In genomic region chr2:229851870-229852269, GRCh38 we compare ENCODE assay signal across 18 cellular contexts.
DNase-seq lines count a peak whose midpoint lies in the region; ATAC-seq lines count a peak whose summit lies in the region.
"Had no signal": no experiment of that assay in that cellular context is flagged by ENCODE, and none has a peak within 500 bp of the region (broad histone marks: within the 10 kb centered on the region; RNA-seq: fewer than 3 reads in every experiment).

No MANE protein-coding gene starts in this region.

- peaks cover 55% of the 10 kb centered on the region for H3K4me1 Mint-ChIP-seq in activated CD4-positive, alpha-beta T cell treated with anti-CD3 and anti-CD28 coated beads, Interleukin-2, amount 10 ng/mL, durations not matched to agents 7 days and 5 days
- H3K4me1 Mint-ChIP-seq in activated naive CD8-positive, alpha-beta T cell (ENCODE audit: low read depth): peaks cover 68% of the 10 kb centered on the region
- peaks cover 34 to 93% (median 75%) of the 10 kb centered on the region in 7 donors for H3K4me1 Mint-ChIP-seq in naive thymus-derived CD4-positive, alpha-beta T cell

- no peaks in the 10 kb centered on the region for H3K27me3 ChIP-seq in naive thymus-derived CD4-positive, alpha-beta T cell (ENCODE audit: control insufficient read depth in 2 of 2, insufficient read depth in 2 of 2, low read length in 2 of 2)
- H3K27me3 ChIP-seq: cardiac muscle cell, esophagus squamous epithelium had no signal

- no peak overlapping the region for H3K4me3 Mint-ChIP-seq in activated CD4-positive, alpha-beta T cell treated with anti-CD3 and anti-CD28 coated beads, Interleukin-2, amount 10 ng/mL, durations not matched to agents 7 days and 5 days
- peak overlapping the region; percentile 59 for H3K4me3 Mint-ChIP-seq in activated naive CD8-positive, alpha-beta T cell
- peak overlapping the region; percentile 25 to 75 (median 58) for H3K4me3 Mint-ChIP-seq in naive thymus-derived CD4-positive, alpha-beta T cell
- H3K4me3 Mint-ChIP-seq: mesothelial cell of epicardium had no signal

- no peaks in the 10 kb centered on the region for H3K27me3 Mint-ChIP-seq in activated CD4-positive, alpha-beta T cell treated with anti-CD3 and anti-CD28 coated beads, Interleukin-2, amount 10 ng/mL, durations not matched to agents 7 days and 5 days
- H3K27me3 Mint-ChIP-seq in activated naive CD8-positive, alpha-beta T cell: no peaks in the 10 kb centered on the region
- no peaks in the 10 kb centered on the region for H3K27me3 Mint-ChIP-seq in naive thymus-derived CD4-positive, alpha-beta T cell

- H3K4me1 ChIP-seq in naive thymus-derived CD4-positive, alpha-beta T cell (ENCODE audit: control insufficient read depth in 2 of 2, insufficient read depth in 2 of 2, low read length in 2 of 2): peaks cover 24 to 41% of the 10 kb centered on the region in 2 donors

- no peak overlapping the region for H3K9ac ChIP-seq in SK-N-MC (ENCODE audit: insufficient read length)

- no peaks in the 10 kb centered on the region for H3K9me3 ChIP-seq in SK-N-MC (ENCODE audit: low read depth, low read length)
- no peaks in the 10 kb centered on the region for H3K9me3 ChIP-seq in naive thymus-derived CD4-positive, alpha-beta T cell (ENCODE audit: control insufficient read depth in 2 of 3, low read length in 3 of 3)
- H3K9me3 ChIP-seq: esophagus squamous epithelium, psoas muscle had no signal

- H3K36me3 Mint-ChIP-seq in activated CD4-positive, alpha-beta T cell treated with anti-CD3 and anti-CD28 coated beads, Interleukin-2, amount 10 ng/mL, durations not matched to agents 7 days and 5 days (ENCODE audit: low read depth): peaks cover 55% of the 10 kb centered on the region
- peaks cover 29% of the 10 kb centered on the region for H3K36me3 Mint-ChIP-seq in activated naive CD8-positive, alpha-beta T cell
- peaks cover 4 to 38% (median 28%) of the 10 kb centered on the region in 5 donors for H3K36me3 Mint-ChIP-seq in naive thymus-derived CD4-positive, alpha-beta T cell

- intact Hi-C loops in naive thymus-derived CD4-positive, alpha-beta T cell (cut with micrococcal nuclease): loop anchor here (1.0 to 2.0 kb wide), 6 partner anchors 8 to 69 kb away; no protein-coding TSS in a partner anchor

- ATAC-seq in naive thymus-derived CD4-positive, alpha-beta T cell: no peak
- ATAC-seq in GM18520 (IDR thresholded peaks at IDR 0.05; ENCODE audit: unreplicated experiment) (no peak), GM18498 (IDR thresholded peaks at IDR 0.05; ENCODE audit: unreplicated experiment) (no peak)

- CTCF ChIA-PET in activated CD4-positive, alpha-beta T cell treated with anti-CD3 and anti-CD28 coated beads, Interleukin-2, amount 10 ng/mL, durations not matched to agents 7 days and 5 days (lab: Charles Lee): interaction anchor here (0.9 to 1.6 kb wide), 4 partner anchors 13 to 22 kb away, joined by 3 to 4 read pairs (median 3); no protein-coding TSS in a partner anchor
- CTCF ChIA-PET in naive thymus-derived CD4-positive, alpha-beta T cell (lab: Charles Lee): interaction anchor here (0.6 to 2.7 kb wide), 2 partner anchors 12 to 15 kb away, joined by 3 to 10 read pairs; no protein-coding TSS in a partner anchor

- H3K36me3 ChIP-seq in SK-N-MC (ENCODE audit: insufficient read depth, low read length): peaks cover 46% of the 10 kb centered on the region
- H3K36me3 ChIP-seq in naive thymus-derived CD4-positive, alpha-beta T cell (ENCODE audit: control insufficient read depth in 2 of 3, insufficient read depth in 3 of 3, low read length in 3 of 3): peaks cover 0 to 7% (median 0%) of the 10 kb centered on the region in 3 experiments

- POLR2A ChIA-PET in activated CD4-positive, alpha-beta T cell treated with anti-CD3 and anti-CD28 coated beads, Interleukin-2, amount 10 ng/mL, durations not matched to agents 7 days and 5 days (lab: Charles Lee): interaction anchor here (0.8 kb wide), 1 partner anchor 12 kb away, joined by 4 read pairs; no protein-coding TSS in a partner anchor
- POLR2A ChIA-PET in naive thymus-derived CD4-positive, alpha-beta T cell (lab: Charles Lee): interaction anchor here (0.6 to 2.0 kb wide), 9 partner anchors 10 to 374 kb away, joined by 3 to 13 read pairs (median 4); partner anchors contain the start of gene SP140

- no peak overlapping the region for H3K4me3 ChIP-seq in SK-N-MC
- no peak overlapping the region for H3K4me3 ChIP-seq in naive thymus-derived CD4-positive, alpha-beta T cell (ENCODE audit: low read length)
- H3K4me3 ChIP-seq: cardiac muscle cell, esophagus squamous epithelium, psoas muscle had no signal

- H3K27ac Mint-ChIP-seq in activated CD4-positive, alpha-beta T cell treated with anti-CD3 and anti-CD28 coated beads, Interleukin-2, amount 10 ng/mL, durations not matched to agents 7 days and 5 days: peak overlapping the region; percentile 77
- peak overlapping the region; percentile 83 for H3K27ac Mint-ChIP-seq in activated naive CD8-positive, alpha-beta T cell
- H3K27ac Mint-ChIP-seq in naive thymus-derived CD4-positive, alpha-beta T cell: peak overlapping the region; percentile 6 to 96 (median 93)
- H3K27ac Mint-ChIP-seq: mesothelial cell of epicardium had no signal

- peak overlapping the region; percentile 12; the same call in 1 of the 2 replicates for H3K27ac ChIP-seq in SK-N-MC
- H3K27ac ChIP-seq in naive thymus-derived CD4-positive, alpha-beta T cell (ENCODE audit: low read depth, low read length): peak overlapping the region; percentile 49
- H3K27ac ChIP-seq: cardiac muscle cell, esophagus squamous epithelium, psoas muscle had no signal

- H3K9me3 Mint-ChIP-seq in activated CD4-positive, alpha-beta T cell treated with anti-CD3 and anti-CD28 coated beads, Interleukin-2, amount 10 ng/mL, durations not matched to agents 7 days and 5 days: no peaks in the 10 kb centered on the region
- H3K9me3 Mint-ChIP-seq in activated naive CD8-positive, alpha-beta T cell (ENCODE audit: low read depth): no peaks in the 10 kb centered on the region
- H3K9me3 Mint-ChIP-seq in naive thymus-derived CD4-positive, alpha-beta T cell: no peaks in the 10 kb centered on the region

- DNase-seq in activated CD4-positive, alpha-beta T cell treated with anti-CD3 and anti-CD28 coated beads, Interleukin-2, amount 10 ng/mL, durations not matched to agents 7 days and 5 days: no peak
- no peak for DNase-seq in activated CD4-positive, alpha-beta T cell treated with anti-CD3 and anti-CD28 coated beads for 1 hour
- DNase-seq in SK-N-MC (ENCODE audit: low read depth, low spot score): no peak
- no peak for DNase-seq in naive thymus-derived CD4-positive, alpha-beta T cell
- DNase-seq in stimulated activated CD4-positive, alpha-beta T cell treated with anti-CD3 and anti-CD28 coated beads, Interleukin-2, amount 100 ng/mL, for 24 hours: no peak
- DNase-seq: amniotic stem cell, DMS 273 treated with DMSO at 0.1 percent for 48 hours, NCI-H1417, NCI-H524 treated with DMSO at 0.1 percent for 48 hours, psoas muscle, SHP77 treated with DMSO at 0.1 percent for 48 hours, substantia nigra had no signal
